Comparison of ENCODE assay signal across 8 cellular contexts in genomic region chr10:76086571-76087260, GRCh38.
DNase-seq lines count a peak whose midpoint lies in the region; ATAC-seq, FAIRE-seq and TF ChIP-seq lines count a peak whose summit lies in the region.

No MANE protein-coding gene starts in this region.

- peak; percentile 62 for TF ChIP-seq CTCF in AG09309 (IDR thresholded peaks at IDR 0.05; ENCODE audit: control insufficient read depth, insufficient read depth, low read depth, low read length, missing control alignments)
- peak; percentile 44 for TF ChIP-seq CTCF in astrocyte (IDR thresholded peaks at IDR 0.05; ENCODE audit: insufficient read depth, low read depth, low read length)
- TF ChIP-seq CTCF in liver (IDR thresholded peaks at IDR 0.05; ENCODE audit: low read depth, low read length, missing input control) = peak; percentile 96

- ATAC-seq in GM18867 (IDR thresholded peaks at IDR 0.05; ENCODE audit: unreplicated experiment) = peak; percentile 72

- 28% methylated on average over 11 of the region's 11 CpGs for WGBS in liver

- H3K36me3 ChIP-seq in astrocyte (ENCODE audit: insufficient read depth, low read length) (no peaks in the 10 kb centered on the region), liver (ENCODE audit: control insufficient read depth in 4 of 4, insufficient read depth in 3 of 4, low read depth in 1 of 4, low read length in 3 of 4) (no peaks in the 10 kb centered on the region)

- peak overlapping the region; percentile 54 for H3K27ac Mint-ChIP-seq in astrocyte (ENCODE audit: unreplicated experiment)

- no peak overlapping the region for H3K4me3 Mint-ChIP-seq in astrocyte (ENCODE audit: unreplicated experiment)

- H3K9me3 ChIP-seq in astrocyte (ENCODE audit: insufficient read depth, low read depth, low read length) = no peaks in the 10 kb centered on the region
- H3K9me3 ChIP-seq in liver (ENCODE audit: control insufficient read depth in 4 of 4, low read length in 3 of 4) = no peaks in the 10 kb centered on the region

- H3K27ac ChIP-seq in astrocyte (ENCODE audit: low read depth, low read length) (no peak overlapping the region), liver (ENCODE audit: low read depth in 1 of 2, low read length in 2 of 2) (peak overlapping the region in 1 of 2 donors; percentile 25), caudate nucleus (ENCODE audit: low read depth, low read length) (no peak overlapping the region)

- no peaks in the 10 kb centered on the region for H3K79me2 ChIP-seq in astrocyte (ENCODE audit: insufficient read depth, low read length)

- peak overlapping the region; percentile 38 for H3K4me2 ChIP-seq in astrocyte (ENCODE audit: low read length)

- DNase-seq in AG09309 (ENCODE audit: low read depth) (peak; percentile 68), MV-4-11 (lab: John Stamatoyannopoulos, UW) (peak; percentile 59), astrocyte (ENCODE audit: low read depth) (peak; percentile 97), T1000 (lab: John Stamatoyannopoulos, UW) (no peak), superior temporal gyrus (ENCODE audit: extremely low spot score) (no peak), caudate nucleus (lab: John Stamatoyannopoulos, UW) (no peak)

- no peaks in the 10 kb centered on the region for H4K20me1 ChIP-seq in astrocyte (ENCODE audit: insufficient read depth, low read length)

- H3K9ac ChIP-seq in astrocyte (ENCODE audit: low read length) (no peak overlapping the region), liver (ENCODE audit: low read depth in 1 of 2, low read length in 2 of 2) (no peak overlapping the region)

- H3K27me3 ChIP-seq in astrocyte (ENCODE audit: insufficient read depth, low read length) = no peaks in the 10 kb centered on the region
- H3K27me3 ChIP-seq in liver (ENCODE audit: control insufficient read depth in 4 of 4, insufficient read depth in 4 of 4, low read length in 3 of 4) = no peaks in the 10 kb centered on the region

- H2AFZ ChIP-seq in astrocyte (ENCODE audit: low read depth, low read length) = no peak overlapping the region

- H3K4me1 ChIP-seq in astrocyte (ENCODE audit: insufficient read depth, low read length) = peaks cover 19% of the 10 kb centered on the region
- H3K4me1 ChIP-seq in liver (ENCODE audit: control insufficient read depth in 4 of 4, insufficient read depth in 4 of 4, low read length in 3 of 4) = peaks cover 0 to 12% (median 6%) of the 10 kb centered on the region in 4 donors

- H3K36me3 Mint-ChIP-seq in astrocyte (ENCODE audit: low read depth, unreplicated experiment) = no peaks in the 10 kb centered on the region

- peak; percentile 96 to 98 for TF ChIP-seq RAD21 in liver (IDR thresholded peaks at IDR 0.05)

- H3K4me1 Mint-ChIP-seq in astrocyte (ENCODE audit: low read depth, unreplicated experiment) = peaks cover 35% of the 10 kb centered on the region

- peaks cover 5% of the 10 kb centered on the region for H3K9me3 Mint-ChIP-seq in astrocyte (ENCODE audit: unreplicated experiment)

- no peaks in the 10 kb centered on the region for H3K27me3 Mint-ChIP-seq in astrocyte (ENCODE audit: low read depth, unreplicated experiment)

- no peak for FAIRE-seq in astrocyte (lab: Jason Lieb, UNC)

- no peak overlapping the region for H3K4me3 ChIP-seq in AG09309 (ENCODE audit: control insufficient read depth, low read depth, low read length)
- H3K4me3 ChIP-seq in astrocyte (ENCODE audit: insufficient read depth, low read depth, low read length) = no peak overlapping the region
- no peak overlapping the region for H3K4me3 ChIP-seq in liver (ENCODE audit: low read depth in 1 of 3, low read length in 3 of 3)

TF ChIP-seq in liver, 16 proteins besides CTCF, POLR2A, EP300 and RAD21:
- TF ChIP-seq FOXA1 (IDR thresholded peaks at IDR 0.05) = no peak
- TF ChIP-seq HNF4G (IDR thresholded peaks at IDR 0.05) = no peak
- peak; percentile 62 for TF ChIP-seq SP1 (IDR thresholded peaks at IDR 0.05)
- no peak for TF ChIP-seq YY1 (IDR thresholded peaks at IDR 0.05)
- no peak for TF ChIP-seq GABPA (IDR thresholded peaks at IDR 0.05 in 1 of 2, conservative IDR thresholded peaks at IDR 0.05 in 1 of 2)
- TF ChIP-seq FOXA2 (IDR thresholded peaks at IDR 0.05) = no peak
- no peak for TF ChIP-seq JUND (IDR thresholded peaks at IDR 0.05)
- peak; percentile 37 to 42 for TF ChIP-seq EGR1 (IDR thresholded peaks at IDR 0.05; ENCODE audit: low read depth in 2 of 2)
- no peak for TF ChIP-seq ATF3 (IDR thresholded peaks at IDR 0.05)
- peak in 1 of 2 donors; percentile 30 for TF ChIP-seq HNF4A (conservative IDR thresholded peaks at IDR 0.05)
- no peak for TF ChIP-seq ZBTB33 (IDR thresholded peaks at IDR 0.05)
- TF ChIP-seq TAF1 (conservative IDR thresholded peaks at IDR 0.05) = no peak
- TF ChIP-seq REST (IDR thresholded peaks at IDR 0.05) = no peak
- peak in 1 of 2 donors; percentile 48 for TF ChIP-seq RXRA (IDR thresholded peaks at IDR 0.05)
- no peak for TF ChIP-seq MAX (IDR thresholded peaks at IDR 0.05)
- TF ChIP-seq NR2F2 (IDR thresholded peaks at IDR 0.05) = peak; percentile 89
TF ChIP-seq in liver: peak in this region for 5.

Comparison
In these comparisons a context has a peak if more than half of its experiments do, and no peak if none do; other contexts are left out.
1. DNase-seq: peak in AG09309 (single experiment), MV-4-11 (single experiment) and astrocyte (single experiment); none in T1000 (single experiment), superior temporal gyrus (single experiment) and caudate nucleus (0 of 61).
2. CTCF ChIP-seq: peak in every context shown above with its lines; median percentile 96 in liver; 62 in AG09309; 44 in astrocyte.